ENCODE assay signal across 17 cellular contexts in the genomic region with DNA sequence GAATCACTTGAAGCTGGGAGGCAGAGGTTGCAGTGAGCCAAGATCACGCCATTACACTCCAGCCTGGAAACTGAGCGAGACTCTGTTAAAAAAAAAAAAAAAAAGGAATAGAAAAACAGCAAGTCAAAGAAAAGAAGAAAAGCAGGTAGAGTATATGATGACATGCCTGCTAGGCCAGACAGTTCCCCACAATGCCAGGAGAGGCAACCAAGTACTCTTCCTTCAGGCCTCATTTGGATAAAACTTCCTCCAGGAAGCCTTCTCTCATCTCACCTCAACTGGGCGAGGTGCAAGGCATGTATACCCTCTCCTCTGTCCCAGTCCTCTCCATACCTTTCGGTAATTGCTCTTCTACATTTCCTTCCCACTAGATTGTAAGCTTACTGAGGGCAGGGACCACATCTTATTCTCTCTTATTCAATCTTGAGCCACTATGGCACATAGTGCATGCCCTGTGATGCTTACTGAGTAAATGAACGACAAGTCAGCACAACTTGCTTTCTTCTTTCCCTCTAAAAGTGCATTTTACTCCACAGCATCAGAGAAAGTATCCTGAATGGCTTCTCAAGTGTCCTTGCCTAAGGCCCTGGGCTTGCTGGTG. TPM values are rescaled to one million over a fixed set of nuclear protein-coding genes. Genes with fewer than 3 reads are reported as not detected.
A peak's percentile ranks its signal among the peaks of the same experiment; 100 is the strongest.
DNase-seq lines count a peak whose midpoint lies in the region; ATAC-seq and TF ChIP-seq lines count a peak whose summit lies in the region.
"Had no signal": no experiment of that assay in that cellular context is flagged by ENCODE, and none has a peak within 500 bp of the region (broad histone marks: within the 10 kb centered on the region; RNA-seq: fewer than 3 reads in every experiment).

No MANE protein-coding gene starts in this region.

- H3K4me3 ChIP-seq in GM12864 (ENCODE audit: low read depth, low read length) = no peak overlapping the region
- H3K4me3 ChIP-seq in duodenal mucosa (ENCODE audit: low read depth in 1 of 2, low read length in 2 of 2) = no peak overlapping the region
- H3K4me3 ChIP-seq in smooth muscle cell = no peak overlapping the region
- no peak overlapping the region for H3K4me3 ChIP-seq in psoas muscle
- no peak overlapping the region for H3K4me3 ChIP-seq in WERI-Rb-1 (ENCODE audit: low read depth, low read length)
- H3K4me3 ChIP-seq: BLaER1, GM23248 had no signal

- no peaks in the 10 kb centered on the region for H3K4me1 ChIP-seq in duodenal mucosa (ENCODE audit: control insufficient read depth in 1 of 2, insufficient read depth in 2 of 2, low read length in 2 of 2)
- peaks cover 15% of the 10 kb centered on the region for H3K4me1 ChIP-seq in smooth muscle cell (ENCODE audit: low read depth)
- no peaks in the 10 kb centered on the region for H3K4me1 ChIP-seq in psoas muscle
- H3K4me1 ChIP-seq: Caco-2 had no signal

- H3K4me3 Mint-ChIP-seq in activated T-helper 1 cell treated with anti-CD3 and anti-CD28 coated beads, Interleukin-12 subunit alpha, Interleukin-12 subunit beta, Interleukin-2, Interleukin-4 antibody, amounts not matched to agents 30 ng/mL and 10 ng/mL and 1 ng/mL, durations not matched to agents 14 hours and 24 hours and 36 hours = no peak overlapping the region
- H3K4me3 Mint-ChIP-seq: B cell; CD8-positive, alpha-beta T cell had no signal

- H3K4me2 ChIP-seq in smooth muscle cell = no peak overlapping the region
- H3K4me2 ChIP-seq: BLaER1 had no signal

- peak; percentile 4 for TF ChIP-seq CTCF in GM12864 (IDR thresholded peaks at IDR 0.05; ENCODE audit: low read depth, low read length, missing control alignments)
- TF ChIP-seq CTCF in smooth muscle cell (IDR thresholded peaks at IDR 0.05; ENCODE audit: borderline replicate concordance, insufficient read depth, poor library complexity, severe bottlenecking) = no peak
- TF ChIP-seq CTCF in psoas muscle (IDR thresholded peaks at IDR 0.05) = no peak
- TF ChIP-seq CTCF in WERI-Rb-1 (IDR thresholded peaks at IDR 0.05; ENCODE audit: low read depth, low read length) = no peak

- no peaks in the 10 kb centered on the region for H4K20me1 ChIP-seq in smooth muscle cell (ENCODE audit: low read depth)
- H4K20me1 ChIP-seq: BLaER1 had no signal

- H3K27me3 ChIP-seq in duodenal mucosa (ENCODE audit: control insufficient read depth in 1 of 2, insufficient read depth in 2 of 2, low read length in 2 of 2) = no peaks in the 10 kb centered on the region
- no peaks in the 10 kb centered on the region for H3K27me3 ChIP-seq in smooth muscle cell (ENCODE audit: low read depth)
- no peaks in the 10 kb centered on the region for H3K27me3 ChIP-seq in psoas muscle (ENCODE audit: insufficient read depth in 3 of 3, low read length in 2 of 3)
- peaks cover 29% of the 10 kb centered on the region for H3K27me3 ChIP-seq in WERI-Rb-1 (ENCODE audit: insufficient read depth, low read depth, severe bottlenecking)
- H3K27me3 ChIP-seq: BLaER1 had no signal

- H3K27me3 Mint-ChIP-seq in activated T-helper 1 cell treated with anti-CD3 and anti-CD28 coated beads, Interleukin-12 subunit alpha, Interleukin-12 subunit beta, Interleukin-2, Interleukin-4 antibody, amounts not matched to agents 30 ng/mL and 10 ng/mL and 1 ng/mL, durations not matched to agents 14 hours and 24 hours and 36 hours (ENCODE audit: insufficient read depth) = peaks cover 47% of the 10 kb centered on the region

- peaks cover 5% of the 10 kb centered on the region for H3K36me3 Mint-ChIP-seq in activated T-helper 1 cell treated with anti-CD3 and anti-CD28 coated beads, Interleukin-12 subunit alpha, Interleukin-12 subunit beta, Interleukin-2, Interleukin-4 antibody, amounts not matched to agents 30 ng/mL and 10 ng/mL and 1 ng/mL, durations not matched to agents 14 hours and 24 hours and 36 hours (ENCODE audit: low read depth)
- H3K36me3 Mint-ChIP-seq: CD4-positive, CD25-positive, alpha-beta regulatory T cell; CD8-positive, alpha-beta T cell had no signal

- intact Hi-C loops in psoas muscle (cut with DNase I) = no loop called here
- intact Hi-C loops in activated T-helper 1 cell treated with anti-CD3 and anti-CD28 coated beads, Interleukin-12 subunit alpha, Interleukin-12 subunit beta, Interleukin-2, Interleukin-4 antibody, amounts not matched to agents 30 ng/mL and 10 ng/mL and 1 ng/mL, durations not matched to agents 14 hours and 24 hours and 36 hours (cut with micrococcal nuclease) = no loop called here

- no peaks in the 10 kb centered on the region for H3K36me3 ChIP-seq in duodenal mucosa (ENCODE audit: control insufficient read depth in 1 of 2, insufficient read depth in 2 of 2, low read length in 2 of 2)
- H3K36me3 ChIP-seq in smooth muscle cell (ENCODE audit: low read depth) = no peaks in the 10 kb centered on the region
- no peaks in the 10 kb centered on the region for H3K36me3 ChIP-seq in psoas muscle (ENCODE audit: insufficient read depth in 1 of 2, low read depth in 1 of 2)
- H3K36me3 ChIP-seq in WERI-Rb-1 = no peaks in the 10 kb centered on the region
- H3K36me3 ChIP-seq: BLaER1 had no signal

- H3K27ac ChIP-seq in duodenal mucosa (ENCODE audit: low read depth, low read length) = peak overlapping the region; percentile 5
- peak overlapping the region; percentile 16 for H3K27ac ChIP-seq in smooth muscle cell (ENCODE audit: low read depth)
- H3K27ac ChIP-seq in psoas muscle = no peak overlapping the region
- no peak overlapping the region for H3K27ac ChIP-seq in WERI-Rb-1
- H3K27ac ChIP-seq: BLaER1, C4-2B, GM23248 had no signal

- H2AFZ ChIP-seq in smooth muscle cell (ENCODE audit: low read depth) = no peak overlapping the region
- H2AFZ ChIP-seq: GM23248 had no signal

- H3K9ac ChIP-seq in duodenal mucosa (ENCODE audit: low read depth in 1 of 2, low read length in 2 of 2) = no peak overlapping the region
- H3K9ac ChIP-seq in smooth muscle cell (ENCODE audit: low read depth) = no peak overlapping the region
- H3K9ac ChIP-seq: BLaER1, GM23248 had no signal

- no peak overlapping the region for H3K27ac Mint-ChIP-seq in activated T-helper 1 cell treated with anti-CD3 and anti-CD28 coated beads, Interleukin-12 subunit alpha, Interleukin-12 subunit beta, Interleukin-2, Interleukin-4 antibody, amounts not matched to agents 30 ng/mL and 10 ng/mL and 1 ng/mL, durations not matched to agents 14 hours and 24 hours and 36 hours
- H3K27ac Mint-ChIP-seq: CD4-positive, CD25-positive, alpha-beta regulatory T cell; CD8-positive, alpha-beta T cell had no signal

- DNase-seq in GM12864 (ENCODE audit: low read depth) (no peak), smooth muscle cell (lab: John Stamatoyannopoulos, UW; ENCODE audit: unreplicated experiment) (no peak), psoas muscle (no peak), WERI-Rb-1 (no peak)
- no peak for DNase-seq in activated T-helper 1 cell treated with anti-CD3 and anti-CD28 coated beads, Interleukin-12 subunit alpha, Interleukin-12 subunit beta, Interleukin-2, Interleukin-4 antibody, amounts not matched to agents 30 ng/mL and 10 ng/mL and 1 ng/mL, durations not matched to agents 14 hours and 24 hours and 36 hours (ENCODE audit: low spot score)
- DNase-seq: Caco-2; CD4-positive, CD25-positive, alpha-beta regulatory T cell; CD8-positive, alpha-beta T cell; DMS153; GF-D8; GM23248; H7; HCEC 1CT had no signal

- WGBS in smooth muscle cell (ENCODE audit: low lambda C conversion rate) = 94% methylated on average over 5 of the region's 5 CpGs
- WGBS in psoas muscle, 3 donors = 90 to 94% (median 94%) methylated on average over 5 of the region's 5 CpGs

- peaks cover 4% of the 10 kb centered on the region for H3K9me3 Mint-ChIP-seq in activated T-helper 1 cell treated with anti-CD3 and anti-CD28 coated beads, Interleukin-12 subunit alpha, Interleukin-12 subunit beta, Interleukin-2, Interleukin-4 antibody, amounts not matched to agents 30 ng/mL and 10 ng/mL and 1 ng/mL, durations not matched to agents 14 hours and 24 hours and 36 hours
- H3K9me3 Mint-ChIP-seq: CD4-positive, CD25-positive, alpha-beta regulatory T cell; CD8-positive, alpha-beta T cell had no signal

- H3K9me3 ChIP-seq in duodenal mucosa (ENCODE audit: control insufficient read depth in 1 of 2, low read length in 2 of 2) = no peaks in the 10 kb centered on the region
- no peaks in the 10 kb centered on the region for H3K9me3 ChIP-seq in smooth muscle cell (replicated peaks; ENCODE audit: low read depth)
- no peaks in the 10 kb centered on the region for H3K9me3 ChIP-seq in psoas muscle
- peaks cover 6% of the 10 kb centered on the region for H3K9me3 ChIP-seq in WERI-Rb-1 (ENCODE audit: severe bottlenecking)
- H3K9me3 ChIP-seq: BLaER1, Caco-2 had no signal

- no peaks in the 10 kb centered on the region for H3K79me2 ChIP-seq in smooth muscle cell (ENCODE audit: low read depth)

- no peak for ATAC-seq in psoas muscle

- peaks cover 4% of the 10 kb centered on the region for H3F3A ChIP-seq in smooth muscle cell (ENCODE audit: low read depth)

- peaks cover 3% of the 10 kb centered on the region for H3K4me1 Mint-ChIP-seq in activated T-helper 1 cell treated with anti-CD3 and anti-CD28 coated beads, Interleukin-12 subunit alpha, Interleukin-12 subunit beta, Interleukin-2, Interleukin-4 antibody, amounts not matched to agents 30 ng/mL and 10 ng/mL and 1 ng/mL, durations not matched to agents 14 hours and 24 hours and 36 hours (ENCODE audit: low read depth)
- H3K4me1 Mint-ChIP-seq: B cell had no signal

RNA-seq across cellular contexts. Expression of gene SPRED2, which starts 10.1 kb away (rescaled TPM):
- 18.3 and 21.3 TPM in 2 replicates for total RNA-seq in smooth muscle cell
- polyA plus RNA-seq in smooth muscle cell = 23.0 and 23.7 TPM in 2 replicates
- total RNA-seq in psoas muscle = 10 to 100 TPM in 1 of 4 donors, 1 to 10 TPM in 3; 8.5 to 16.9 (median 9.2) TPM
- polyA plus RNA-seq in psoas muscle = 1 to 10 TPM; 3.8 to 7.9 (median 4.1) TPM
- total RNA-seq in activated T-helper 1 cell treated with anti-CD3 and anti-CD28 coated beads, Interleukin-12 subunit alpha, Interleukin-12 subunit beta, Interleukin-2, Interleukin-4 antibody, amounts not matched to agents 30 ng/mL and 10 ng/mL and 1 ng/mL, durations not matched to agents 14 hours and 24 hours and 36 hours = 8.5 and 9.4 TPM in 2 replicates

Comparison
In these comparisons a context has a peak if more than half of its experiments do, and no peak if none do; other contexts are left out.
1. H3K27ac ChIP-seq: peak in duodenal mucosa (single experiment) and smooth muscle cell (single experiment); none in psoas muscle (single experiment) and WERI-Rb-1 (single experiment).